In genomic region chr15:45429974-45430792, GRCh38 we compare ENCODE assay signal across 8 cellular contexts.
DNase-seq lines count a peak whose midpoint lies in the region; TF ChIP-seq lines count a peak whose summit lies in the region.

No MANE protein-coding gene starts in this region.

- TF ChIP-seq CTCF in HL-60 (IDR thresholded peaks at IDR 0.05; ENCODE audit: insufficient read depth, low read length), result peak; percentile 93

- no peaks in the 10 kb centered on the region for H3K27me3 ChIP-seq in HL-60 (ENCODE audit: insufficient read depth, poor library complexity, severe bottlenecking)

- peaks cover 35% of the 10 kb centered on the region for H3K27me3 Mint-ChIP-seq in T-helper 2 cell treated with Interferon-gamma antibody and Interleukin-4, amounts not matched to agents 5 μg/mL and 100 μg/mL, for 36 hours (ENCODE audit: low read depth)

- H3K4me3 Mint-ChIP-seq in T-helper 2 cell treated with Interferon-gamma antibody and Interleukin-4, amounts not matched to agents 5 μg/mL and 100 μg/mL, for 36 hours, result peak overlapping the region; percentile 48

- H3K27ac ChIP-seq in HL-60 (replicated peaks) (no peak overlapping the region), skin epidermis (peak overlapping the region in 1 of 21 experiments; percentile 22)

- no peaks in the 10 kb centered on the region for H3K9me3 Mint-ChIP-seq in T-helper 2 cell treated with Interferon-gamma antibody and Interleukin-4, amounts not matched to agents 5 μg/mL and 100 μg/mL, for 36 hours

- H3K4me1 Mint-ChIP-seq in T-helper 2 cell treated with Interferon-gamma antibody and Interleukin-4, amounts not matched to agents 5 μg/mL and 100 μg/mL, for 36 hours (ENCODE audit: low read depth), result peaks cover 3% of the 10 kb centered on the region

- H3K4me3 ChIP-seq in HL-60 (replicated peaks; ENCODE audit: insufficient read depth, low read length), result peak overlapping the region; percentile 43
- H3K4me3 ChIP-seq in iPS-11a (ENCODE audit: low read depth, low read length), result peak overlapping the region; percentile 35
- H3K4me3 ChIP-seq in skin epidermis, result peak overlapping the region; percentile 25 to 37 (median 28)

- H3K36me3 Mint-ChIP-seq in T-helper 2 cell treated with Interferon-gamma antibody and Interleukin-4, amounts not matched to agents 5 μg/mL and 100 μg/mL, for 36 hours (ENCODE audit: low read depth), result no peaks in the 10 kb centered on the region

- no peak overlapping the region for H3K27ac Mint-ChIP-seq in T-helper 2 cell treated with Interferon-gamma antibody and Interleukin-4, amounts not matched to agents 5 μg/mL and 100 μg/mL, for 36 hours

- DNase-seq in SKM-1 treated with dmso at 0.1 percent for 144 hours (lab: John Stamatoyannopoulos, UW; ENCODE audit: unreplicated experiment) (peak; percentile 30), SKM-1 (lab: John Stamatoyannopoulos, UW; ENCODE audit: unreplicated experiment) (no peak), HL-60 (ENCODE audit: low read depth in 1 of 2, low spot score in 1 of 2) (peak; percentile 38 to 50), astrocyte of the hippocampus (ENCODE audit: low read depth, low spot score) (peak; percentile 85), NCI-H1694 (lab: John Stamatoyannopoulos, UW) (no peak)
- DNase-seq in T-helper 2 cell treated with Interferon-gamma antibody and Interleukin-4, amounts not matched to agents 5 μg/mL and 100 μg/mL, for 36 hours (ENCODE audit: low spot score), result peak; percentile 80

Comparison
In these comparisons a context has a peak if more than half of its experiments do, and no peak if none do; other contexts are left out.
1. DNase-seq: peak in SKM-1 treated with dmso at 0.1 percent for 144 hours (single experiment), HL-60 (2 of 2), T-helper 2 cell treated with Interferon-gamma antibody and Interleukin-4, amounts not matched to agents 5 μg/mL and 100 μg/mL, for 36 hours (single experiment) and astrocyte of the hippocampus (single experiment); none in SKM-1 (single experiment) and NCI-H1694 (single experiment).
2. Peak in every context shown above with its lines, with median percentiles within 50 percentile points of each other: H3K4me3 ChIP-seq.